17 cellular contexts compared by ENCODE assay signal in the genomic region with DNA sequence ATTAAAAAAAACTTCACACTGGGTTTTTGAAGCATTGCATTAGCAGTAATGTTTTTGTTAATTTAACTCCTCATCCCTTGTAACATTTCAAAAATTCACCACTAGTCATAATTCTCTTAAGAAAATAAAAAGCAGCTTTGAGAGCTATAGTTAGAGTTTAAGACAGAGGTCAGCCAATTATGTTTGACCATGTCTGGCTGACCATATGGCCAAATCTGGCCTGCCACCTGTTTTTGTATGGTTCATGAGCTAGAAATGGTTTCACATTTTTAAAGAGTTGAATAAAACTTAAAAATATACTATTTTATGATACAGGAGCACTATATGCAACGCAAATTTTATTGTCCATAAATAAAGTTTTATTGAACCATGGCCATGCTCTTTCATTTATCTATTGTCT.
DNase-seq lines count a peak whose midpoint lies in the region; ATAC-seq and TF ChIP-seq lines count a peak whose summit lies in the region.
"Had no signal": no experiment of that assay in that cellular context is flagged by ENCODE, and none has a peak within 500 bp of the region (broad histone marks: within the 10 kb centered on the region; RNA-seq: fewer than 3 reads in every experiment).

No MANE protein-coding gene starts in this region.

- H3K4me3 ChIP-seq in adrenal gland, result no peak overlapping the region
- H3K4me3 ChIP-seq: A549, GM12878, GM23248 had no signal

- DNase-seq in NCI-H82 (lab: John Stamatoyannopoulos, UW), result peak; percentile 30
- DNase-seq in cerebellar cortex (ENCODE audit: low spot score), result peak; percentile 51
- DNase-seq in left colon, result no peak
- no peak for DNase-seq in ACHN
- DNase-seq in left lobe of liver (ENCODE audit: low spot score), result no peak
- no peak for DNase-seq in adrenal gland
- DNase-seq: 8988T; Caco-2; CD4-positive, alpha-beta memory T cell; DMS153; DND-41; GDM1; GM23248; H7; HCEC 1CT had no signal

- TF ChIP-seq POLR2A in adrenal gland (IDR thresholded peaks at IDR 0.05), result no peak

- WGBS in adrenal gland, 4 donors, result 62 to 83% (median 68%) methylated on average over 1 of the region's 1 CpG

- in situ Hi-C loops in ACHN (cut with HindIII; ENCODE audit: low pct_ligation_motif_present, low pct_unique_long_range_greater_than_20kb, low sequenced_read_pairs), result no loop called here

- no peaks in the 10 kb centered on the region for H3K4me1 ChIP-seq in adrenal gland (replicated peaks in 1 of 2)
- H3K4me1 ChIP-seq: A549, Caco-2 had no signal

- ATAC-seq in left colon, result peak; percentile 4
- no peak for ATAC-seq in left lobe of liver
- ATAC-seq: A549, GM12878 had no signal

- H3K27me3 ChIP-seq in adrenal gland, result no peaks in the 10 kb centered on the region

- H3K9me3 ChIP-seq in adrenal gland (replicated peaks in 1 of 3), result no peaks in the 10 kb centered on the region
- H3K9me3 ChIP-seq: A549, Caco-2 had no signal

- H3K36me3 ChIP-seq in adrenal gland (replicated peaks in 1 of 2), result no peaks in the 10 kb centered on the region

- no peak for TF ChIP-seq CTCF in adrenal gland (IDR thresholded peaks at IDR 0.05)

- H3K27ac ChIP-seq in adrenal gland, result no peak overlapping the region
- H3K27ac ChIP-seq: A549, GM23248 had no signal

- intact Hi-C loops in left colon (cut with DNase I, micrococcal nuclease) (no loop called here), adrenal gland (cut with DNase I) (no loop called here)

Comparison
In these comparisons a context has a peak if more than half of its experiments do, and no peak if none do; other contexts are left out.
1. DNase-seq: peak in NCI-H82 (single experiment) and cerebellar cortex (single experiment); none in left colon (0 of 2), ACHN (single experiment), left lobe of liver (single experiment) and adrenal gland (0 of 7).